ENCODE assay signal across 16 cellular contexts in the genomic region with DNA sequence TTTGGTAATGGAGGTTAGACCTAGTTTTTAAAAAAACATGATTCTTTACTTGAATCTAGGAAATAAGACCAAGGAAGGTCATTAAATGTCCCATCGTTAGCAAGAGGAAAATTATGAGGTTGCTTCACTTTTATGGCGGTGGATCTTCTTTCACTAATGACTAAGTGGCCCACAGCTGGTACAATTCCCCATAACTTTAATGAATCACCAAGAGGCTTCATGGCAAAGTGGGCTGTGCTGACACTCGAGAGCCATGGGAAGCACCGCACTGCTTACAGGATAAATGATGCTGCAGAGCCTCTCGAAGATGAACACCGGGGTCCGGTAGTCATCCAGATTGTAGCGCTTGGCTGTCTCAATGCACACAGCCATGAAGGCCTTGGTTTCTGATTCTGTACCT.
"Had no signal": no experiment of that assay in that cellular context is flagged by ENCODE, and none has a peak within 500 bp of the region (broad histone marks: within the 10 kb centered on the region; RNA-seq: fewer than 3 reads in every experiment).

No MANE protein-coding gene starts in this region.

- H3K27ac ChIP-seq: cardiac muscle cell, foreskin keratinocyte, sigmoid colon, vagina, WERI-Rb-1 had no signal

- H3K4me1 ChIP-seq: foreskin keratinocyte, sigmoid colon, vagina had no signal

- ATAC-seq: foreskin keratinocyte; stimulated activated naive B cell treated with anti-CD40 and anti-IgM and Interleukin-4, amounts not matched to agents 10 μg/mL and 1 μg/mL and 100 μg/mL, for 72 hours; T-cell had no signal

- H3K9me3 ChIP-seq: sigmoid colon, transverse colon, vagina had no signal

- DNase-seq: activated CD4-positive, alpha-beta memory T cell treated with anti-CD3 and anti-CD28 coated beads for 36 hours; activated effector memory CD4-positive, alpha-beta T cell treated with Interleukin-2 at 50 U/mL for 16 hours; activated naive CD4-positive, alpha-beta T cell treated with anti-CD3 and anti-CD28 coated beads, Interleukin-2, amount 50 U/mL, for 16 hours; activated T-cell treated with anti-CD3 and anti-CD28 coated beads, Interleukin-2, amount 50 U/mL, for 24 hours; endodermal cell; erythroblast; foreskin keratinocyte; kidney glomerular epithelial cell; sigmoid colon; stimulated activated CD4-positive, alpha-beta T cell treated with anti-CD3 and anti-CD28 coated beads, Interleukin-4, amount 100 ng/mL, for 1 hour; stimulated activated naive B cell treated with anti-CD40 and anti-IgM and Interleukin-4, amounts not matched to agents 10 μg/mL and 1 μg/mL and 100 μg/mL, for 72 hours; T-cell; transverse colon; WERI-Rb-1 had no signal

- H3K4me3 ChIP-seq: cardiac muscle cell, sigmoid colon, transverse colon, vagina had no signal

- H3K27me3 ChIP-seq: cardiac muscle cell, foreskin keratinocyte, sigmoid colon, transverse colon, vagina had no signal
